ENCODE assay signal across 1 cellular context in the genomic region with DNA sequence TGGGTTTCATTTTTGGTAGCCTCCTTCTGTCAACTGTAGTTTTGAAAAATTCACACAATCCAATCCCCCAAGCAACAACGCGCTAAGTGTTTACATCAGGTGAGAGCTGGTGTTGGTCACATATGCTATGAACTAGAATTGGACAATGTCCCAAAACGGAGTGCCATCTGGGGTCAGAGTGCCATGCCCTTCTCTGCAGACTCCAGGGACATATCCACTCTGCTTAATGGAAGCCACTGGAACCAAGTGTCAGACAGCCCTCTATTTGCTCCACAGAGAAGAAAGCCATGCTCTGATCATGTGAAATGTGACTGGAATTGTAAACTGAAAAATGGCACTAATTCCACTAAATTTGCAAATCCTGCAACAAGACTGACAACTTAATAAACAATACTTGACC.
A peak's percentile ranks its signal among the peaks of the same experiment; 100 is the strongest.
TF ChIP-seq lines count a peak whose summit lies in the region.

No MANE protein-coding gene starts in this region.

TF ChIP-seq in HepG2, 621 proteins besides CTCF, POLR2A, EP300 and RAD21 (continued from another document):
- peak; percentile 52; the same call in 1 of the 2 replicates for TF ChIP-seq GATAD2A (CRISPR knock-in tag; IDR thresholded peaks at IDR 0.05)
- no peak for TF ChIP-seq SIX1 (CRISPR knock-in tag; IDR thresholded peaks at IDR 0.05; ENCODE audit: borderline replicate concordance)
- 0 out of 2 replicates have a peak, but pooled peaks have one; percentile 11 for TF ChIP-seq RXRB (CRISPR knock-in tag; IDR thresholded peaks at IDR 0.05; ENCODE audit: borderline replicate concordance)
- no peak for TF ChIP-seq ZNF34 (CRISPR knock-in tag; IDR thresholded peaks at IDR 0.05; ENCODE audit: borderline replicate concordance)
- TF ChIP-seq NR2F6 (IDR thresholded peaks at IDR 0.05): no peak
- TF ChIP-seq NR2F6 (CRISPR knock-in tag; IDR thresholded peaks at IDR 0.05): 0 out of 2 replicates have a peak, but pooled peaks have one; percentile 6
- 0 out of 2 replicates have a peak, but pooled peaks have one; percentile 21 for TF ChIP-seq SALL1 (CRISPR knock-in tag; IDR thresholded peaks at IDR 0.05)
- no peak for TF ChIP-seq ZNF101 (CRISPR knock-in tag; IDR thresholded peaks at IDR 0.05; ENCODE audit: borderline replicate concordance, low read depth)
- TF ChIP-seq MATR3 (CRISPR knock-in tag; IDR thresholded peaks at IDR 0.05): no peak
TF ChIP-seq in HepG2: peak in this region for 4.
